In genomic region chr1:227563319-227564201, GRCh38 we compare ENCODE assay signal across 8 cellular contexts. TPM values are rescaled to one million over a fixed set of nuclear protein-coding genes. Genes with fewer than 3 reads are reported as not detected.
DNase-seq lines count a peak whose midpoint lies in the region; ATAC-seq and TF ChIP-seq lines count a peak whose summit lies in the region.

Gene ZNF678, plus strand, starts transcription at chr1:227563556. Its CDS starts 87,436 bp downstream, at chr1:227650992.

- POLR2A ChIA-PET in PC-3 (lab: Charles Lee; ENCODE audit: unreplicated experiment): interaction anchor here (0.6 to 1.1 kb wide), 4 partner anchors 14 to 371 kb away, joined by 3 to 7 read pairs (median 4); no protein-coding TSS in a partner anchor

- H3K4me1 ChIP-seq in PC-3 (ENCODE audit: insufficient read depth, low read length) (peaks cover 7% of the 10 kb centered on the region; the same call in 1 of the 2 replicates), esophagus (ENCODE audit: control insufficient read depth in 2 of 2, insufficient read depth in 2 of 2, low read length in 1 of 2) (peaks cover 0 to 1% of the 10 kb centered on the region in 2 donors), mucosa of rectum (ENCODE audit: control insufficient read depth in 2 of 2, insufficient read depth in 2 of 2, low read length in 2 of 2) (peaks cover 5 to 7% of the 10 kb centered on the region in 2 donors)

- BruUV-seq in PC-3 (replicated peaks; lab: Mats Ljungman, UMichigan): TSS peak; percentile 95

- no peaks in the 10 kb centered on the region for H4K20me1 ChIP-seq in PC-3 (ENCODE audit: low read length)

- peaks cover 36% of the 10 kb centered on the region for H3K27me3 Mint-ChIP-seq in activated T-cell treated with anti-CD3 and anti-CD28 coated beads, Interleukin-2, amount 50 U/mL, for 24 hours

- H2AFZ ChIP-seq in PC-3 (ENCODE audit: low read length): peak within 1 kb of the TSS; percentile 87

- H3K27ac ChIP-seq in PC-3 (ENCODE audit: low read length) (peak within 1 kb of the TSS; percentile 84), esophagus (ENCODE audit: low read depth in 2 of 2, low read length in 1 of 2) (peak within 1 kb of the TSS; percentile 91 to 96), mucosa of rectum (ENCODE audit: low read depth in 2 of 2, low read length in 2 of 2) (peak within 1 kb of the TSS; percentile 83 to 88)

- intact Hi-C loops in PC-3 (cut with micrococcal nuclease): loop anchor here (5.0 to 10.0 kb wide), 2 partner anchors 164 to 541 kb away; partner anchors contain the start of genes C1orf35 and MRPL55

- peaks cover 46% of the 10 kb centered on the region for H3K79me2 ChIP-seq in PC-3 (ENCODE audit: low read length)

- H3K9me3 ChIP-seq in PC-3 (ENCODE audit: low read length) (0 out of 2 replicates have a peak, but pooled peaks cover 2% of the 10 kb centered on the region), esophagus (ENCODE audit: control insufficient read depth in 2 of 2, insufficient read depth in 1 of 2, low read depth in 1 of 2, low read length in 1 of 2) (peaks cover under 1 to 7% of the 10 kb centered on the region in 2 donors), mucosa of rectum (ENCODE audit: control insufficient read depth in 2 of 2, low read length in 2 of 2) (no peaks in the 10 kb centered on the region)

- H3K36me3 ChIP-seq in PC-3 (ENCODE audit: low read depth, low read length) (peaks cover 24% of the 10 kb centered on the region), esophagus (ENCODE audit: control insufficient read depth in 2 of 2, insufficient read depth in 2 of 2, low read length in 1 of 2) (no peaks in the 10 kb centered on the region), mucosa of rectum (ENCODE audit: control insufficient read depth in 2 of 2, insufficient read depth in 2 of 2, low read length in 2 of 2) (no peaks in the 10 kb centered on the region)

- H3F3A ChIP-seq in PC-3 (ENCODE audit: low read length, unreplicated experiment): no peaks in the 10 kb centered on the region

- peak; percentile 98 for DNase-seq in DMS153 treated with DMSO at 0.1 percent for 48 hours (lab: John Stamatoyannopoulos, UW; ENCODE audit: unreplicated experiment)
- DNase-seq in Jurkat, Clone E6-1 (ENCODE audit: low read depth, low spot score): peak; percentile 94
- peak; percentile 100 for DNase-seq in PC-3
- peak; percentile 92 for DNase-seq in activated T-cell treated with anti-CD3 and anti-CD28 coated beads, Interleukin-2, amount 50 U/mL, for 24 hours
- DNase-seq in stimulated activated CD8-positive, alpha-beta memory T cell treated with anti-CD3 and anti-CD28 coated beads, Interleukin-4, amount 100 ng/mL, for 4 hours (ENCODE audit: low read depth in 2 of 2, low spot score in 1 of 2): peak; percentile 73 to 76

- H3K4me3 Mint-ChIP-seq in activated T-cell treated with anti-CD3 and anti-CD28 coated beads, Interleukin-2, amount 50 U/mL, for 24 hours: peak within 1 kb of the TSS; percentile 90

- no peak for TF ChIP-seq CTCF in PC-3 (conservative IDR thresholded peaks at IDR 0.05; ENCODE audit: low read depth, low read length)

- CTCF ChIA-PET in PC-3 (lab: Charles Lee): interaction anchor here (1.9 kb wide), 1 partner anchor 21 kb away, joined by 10 read pairs; no protein-coding TSS in a partner anchor

- H3K36me3 Mint-ChIP-seq in activated T-cell treated with anti-CD3 and anti-CD28 coated beads, Interleukin-2, amount 50 U/mL, for 24 hours (ENCODE audit: low read depth): peaks cover 24% of the 10 kb centered on the region

- WGBS in esophagus, 2 donors: 1% methylated on average over 39 of the region's 39 CpGs

- peak within 1 kb of the TSS; percentile 98 for H3K27ac Mint-ChIP-seq in activated T-cell treated with anti-CD3 and anti-CD28 coated beads, Interleukin-2, amount 50 U/mL, for 24 hours

- peaks cover 42% of the 10 kb centered on the region for H3K4me1 Mint-ChIP-seq in activated T-cell treated with anti-CD3 and anti-CD28 coated beads, Interleukin-2, amount 50 U/mL, for 24 hours (ENCODE audit: low read depth)

- peak within 1 kb of the TSS; percentile 72 for H3K4me3 ChIP-seq in Jurkat, Clone E6-1 (ENCODE audit: low read length)
- H3K4me3 ChIP-seq in PC-3 (ENCODE audit: low read length) (peak within 1 kb of the TSS; percentile 74), esophagus (ENCODE audit: low read depth in 1 of 2, low read length in 2 of 2) (peak within 1 kb of the TSS; percentile 65 to 70), mucosa of rectum (ENCODE audit: low read length in 2 of 2) (peak within 1 kb of the TSS; percentile 74 to 93)

- ATAC-seq in GM21717 (IDR thresholded peaks at IDR 0.05; ENCODE audit: unreplicated experiment) (peak; percentile 98), PC-3 (peak; percentile 97)

- no peaks in the 10 kb centered on the region for H3K9me2 ChIP-seq in PC-3 (replicated peaks; ENCODE audit: low read length)

- H3K9ac ChIP-seq in PC-3 (ENCODE audit: low read length): peak within 1 kb of the TSS; percentile 89
- peak within 1 kb of the TSS; percentile 80 to 93 for H3K9ac ChIP-seq in mucosa of rectum (ENCODE audit: low read depth in 1 of 2, low read length in 2 of 2)

- peaks cover 7% of the 10 kb centered on the region for H3K9me3 Mint-ChIP-seq in activated T-cell treated with anti-CD3 and anti-CD28 coated beads, Interleukin-2, amount 50 U/mL, for 24 hours

- no peaks in the 10 kb centered on the region for H3K27me3 ChIP-seq in PC-3 (ENCODE audit: low read length)
- no peaks in the 10 kb centered on the region for H3K27me3 ChIP-seq in esophagus (ENCODE audit: control insufficient read depth in 1 of 2, insufficient read depth in 2 of 2, low read length in 2 of 2)
- no peaks in the 10 kb centered on the region for H3K27me3 ChIP-seq in mucosa of rectum (ENCODE audit: control insufficient read depth in 2 of 2, insufficient read depth in 2 of 2, low read length in 2 of 2)

- peak within 1 kb of the TSS; percentile 83 for H3K4me2 ChIP-seq in PC-3 (ENCODE audit: low read length)

RNA-seq across cellular contexts. Expression of gene ZNF678, which starts in this region (rescaled TPM):
- polyA plus RNA-seq in Jurkat, Clone E6-1 (2012; ENCODE audit: insufficient read depth, insufficient read length): 7.1 TPM
- total RNA-seq in PC-3 (2014; rRNA removed): 22.6 and 25.3 TPM in 2 replicates
- under 1 TPM; 0.77 to 0.79 TPM for polyA plus RNA-seq in esophagus

Comparison
In these comparisons a context has a peak if more than half of its experiments do, and no peak if none do; other contexts are left out.
1. Peak in every context shown above with its lines: DNase-seq, ATAC-seq, H3K4me3 ChIP-seq and H3K27ac ChIP-seq.